8 cellular contexts compared by ENCODE assay signal in genomic region chr3:49093853-49094767, GRCh38. TPM values are rescaled to one million over a fixed set of nuclear protein-coding genes. Genes with fewer than 3 reads are reported as not detected.
DNase-seq lines count a peak whose midpoint lies in the region; TF ChIP-seq lines count a peak whose summit lies in the region.

A gene with protein sequence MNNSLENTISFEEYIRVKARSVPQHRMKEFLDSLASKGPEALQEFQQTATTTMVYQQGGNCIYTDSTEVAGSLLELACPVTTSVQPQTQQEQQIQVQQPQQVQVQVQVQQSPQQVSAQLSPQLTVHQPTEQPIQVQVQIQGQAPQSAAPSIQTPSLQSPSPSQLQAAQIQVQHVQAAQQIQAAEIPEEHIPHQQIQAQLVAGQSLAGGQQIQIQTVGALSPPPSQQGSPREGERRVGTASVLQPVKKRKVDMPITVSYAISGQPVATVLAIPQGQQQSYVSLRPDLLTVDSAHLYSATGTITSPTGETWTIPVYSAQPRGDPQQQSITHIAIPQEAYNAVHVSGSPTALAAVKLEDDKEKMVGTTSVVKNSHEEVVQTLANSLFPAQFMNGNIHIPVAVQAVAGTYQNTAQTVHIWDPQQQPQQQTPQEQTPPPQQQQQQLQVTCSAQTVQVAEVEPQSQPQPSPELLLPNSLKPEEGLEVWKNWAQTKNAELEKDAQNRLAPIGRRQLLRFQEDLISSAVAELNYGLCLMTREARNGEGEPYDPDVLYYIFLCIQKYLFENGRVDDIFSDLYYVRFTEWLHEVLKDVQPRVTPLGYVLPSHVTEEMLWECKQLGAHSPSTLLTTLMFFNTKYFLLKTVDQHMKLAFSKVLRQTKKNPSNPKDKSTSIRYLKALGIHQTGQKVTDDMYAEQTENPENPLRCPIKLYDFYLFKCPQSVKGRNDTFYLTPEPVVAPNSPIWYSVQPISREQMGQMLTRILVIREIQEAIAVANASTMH (minus strand): TSS chr3:49094071. CDS start chr3:49077017, 17,054 bp downstream.

- H3K27ac ChIP-seq in neural cell (ENCODE audit: low read length) (peak within 1 kb of the TSS; percentile 97), stomach (peak within 1 kb of the TSS; percentile 97 to 99 (median 98))

- peak within 1 kb of the TSS; percentile 83 for H3K4me2 ChIP-seq in neural cell (ENCODE audit: low read length)

- TF ChIP-seq EP300 in neural cell (conservative IDR thresholded peaks at IDR 0.05; ENCODE audit: poor library complexity, severe bottlenecking) (no peak), stomach (IDR thresholded peaks at IDR 0.05) (no peak)

- H3K79me2 ChIP-seq in neural cell (replicated peaks; ENCODE audit: insufficient read depth, low read length), result peaks cover 34% of the 10 kb centered on the region

- peak; percentile 58 for TF ChIP-seq RAD21 in neural cell (conservative IDR thresholded peaks at IDR 0.05)

- H3K4me1 ChIP-seq in HAP-1, result peaks cover 8% of the 10 kb centered on the region
- H3K4me1 ChIP-seq in stomach, result peaks cover 25 to 54% (median 49%) of the 10 kb centered on the region in 4 donors

- no peaks in the 10 kb centered on the region for H3K9me3 ChIP-seq in HAP-1
- no peaks in the 10 kb centered on the region for H3K9me3 ChIP-seq in MG63
- no peaks in the 10 kb centered on the region for H3K9me3 ChIP-seq in neural cell (ENCODE audit: low read length)
- no peaks in the 10 kb centered on the region for H3K9me3 ChIP-seq in stomach

- TF ChIP-seq POLR2A in stomach (IDR thresholded peaks at IDR 0.05), result peak in 2 of 4 donors; percentile 47 to 73

- no peaks in the 10 kb centered on the region for H3K27me3 ChIP-seq in HAP-1 (ENCODE audit: low read depth)
- H3K27me3 ChIP-seq in MG63, result no peaks in the 10 kb centered on the region
- no peaks in the 10 kb centered on the region for H3K27me3 ChIP-seq in neural cell (ENCODE audit: insufficient read depth, low read depth, low read length)
- H3K27me3 ChIP-seq in stomach, result no peaks in the 10 kb centered on the region

- H4K20me1 ChIP-seq in neural cell (ENCODE audit: insufficient read depth), result peaks cover 8% of the 10 kb centered on the region

- DNase-seq in GDM1 (lab: John Stamatoyannopoulos, UW) (peak; percentile 97), HAP-1 (ENCODE audit: low spot score in 2 of 2) (peak; percentile 95 to 98), MG63 (peak; percentile 95), SHP77 treated with DMSO at 0.1 percent for 48 hours (lab: John Stamatoyannopoulos, UW) (peak; percentile 97), fibroblast of the aortic adventitia (ENCODE audit: low read depth) (peak; percentile 98), stomach (peak; percentile 97)
- peak; percentile 97 for DNase-seq in activated effector memory CD4-positive, alpha-beta T cell treated with anti-CD3 and anti-CD28 coated beads, Interleukin-2, amount 50 U/mL, for 16 hours

- H3K36me3 ChIP-seq in HAP-1 (replicated peaks) (peaks cover 31% of the 10 kb centered on the region), MG63 (peaks cover 7% of the 10 kb centered on the region), neural cell (ENCODE audit: insufficient read depth, low read length) (no peaks in the 10 kb centered on the region), stomach (peaks cover 19 to 49% (median 36%) of the 10 kb centered on the region in 4 donors)

- peak within 1 kb of the TSS; percentile 65 for H2AFZ ChIP-seq in neural cell (ENCODE audit: low read depth, low read length)

- H3K9me2 ChIP-seq in neural cell (ENCODE audit: insufficient read depth, low read length), result no peaks in the 10 kb centered on the region

- TF ChIP-seq CTCF in fibroblast of the aortic adventitia (IDR thresholded peaks at IDR 0.05; ENCODE audit: insufficient read depth, low read length) (peak; percentile 77), neural cell (IDR thresholded peaks at IDR 0.05; ENCODE audit: poor library complexity, severe bottlenecking) (peak; percentile 67), stomach (IDR thresholded peaks at IDR 0.05) (peak in 5 of 7 experiments; percentile 14 to 58 (median 31))

- in situ Hi-C loops in HAP-1 (cut with MboI; ENCODE audit: low sequenced_read_pairs), result no loop called here

- WGBS in stomach, 5 donors, result 0 to 1% (median 1%) methylated on average over 17 to 65 of the region's 65 CpGs

- peak within 1 kb of the TSS; percentile 93 for H3K4me3 ChIP-seq in HAP-1
- H3K4me3 ChIP-seq in MG63, result peak within 1 kb of the TSS; percentile 81
- peak within 1 kb of the TSS; percentile 98 for H3K4me3 ChIP-seq in fibroblast of the aortic adventitia (ENCODE audit: low read depth, low read length)
- H3K4me3 ChIP-seq in neural cell (ENCODE audit: low read length), result peak within 1 kb of the TSS; percentile 86
- peak within 1 kb of the TSS; percentile 94 to 100 (median 98) for H3K4me3 ChIP-seq in stomach

- peak within 1 kb of the TSS; percentile 96 for H3K9ac ChIP-seq in neural cell (ENCODE audit: low read length)

- H3F3A ChIP-seq in neural cell (ENCODE audit: insufficient read depth, low read length, poor library complexity, severe bottlenecking), result peaks cover 5% of the 10 kb centered on the region

- intact Hi-C loops in stomach (cut with DNase I; ENCODE audit: low total_unique reads), result no loop called here

TF ChIP-seq in neural cell, 6 proteins besides CTCF, POLR2A, EP300 and RAD21:
- TF ChIP-seq SMC3 (conservative IDR thresholded peaks at IDR 0.05; ENCODE audit: poor library complexity) (peak; percentile 38), POLR2AphosphoS5 (IDR thresholded peaks at IDR 0.05) (peak; percentile 95), TAF1 (IDR thresholded peaks at IDR 0.05; ENCODE audit: low read depth) (peak; percentile 89), MXI1 (conservative IDR thresholded peaks at IDR 0.05; ENCODE audit: poor library complexity, severe bottlenecking) (peak; percentile 62), EZH2 (IDR thresholded peaks at IDR 0.05; ENCODE audit: borderline replicate concordance, insufficient read depth, low read length, poor library complexity, severe bottlenecking) (no peak)
- TF ChIP-seq, protein P1, sequence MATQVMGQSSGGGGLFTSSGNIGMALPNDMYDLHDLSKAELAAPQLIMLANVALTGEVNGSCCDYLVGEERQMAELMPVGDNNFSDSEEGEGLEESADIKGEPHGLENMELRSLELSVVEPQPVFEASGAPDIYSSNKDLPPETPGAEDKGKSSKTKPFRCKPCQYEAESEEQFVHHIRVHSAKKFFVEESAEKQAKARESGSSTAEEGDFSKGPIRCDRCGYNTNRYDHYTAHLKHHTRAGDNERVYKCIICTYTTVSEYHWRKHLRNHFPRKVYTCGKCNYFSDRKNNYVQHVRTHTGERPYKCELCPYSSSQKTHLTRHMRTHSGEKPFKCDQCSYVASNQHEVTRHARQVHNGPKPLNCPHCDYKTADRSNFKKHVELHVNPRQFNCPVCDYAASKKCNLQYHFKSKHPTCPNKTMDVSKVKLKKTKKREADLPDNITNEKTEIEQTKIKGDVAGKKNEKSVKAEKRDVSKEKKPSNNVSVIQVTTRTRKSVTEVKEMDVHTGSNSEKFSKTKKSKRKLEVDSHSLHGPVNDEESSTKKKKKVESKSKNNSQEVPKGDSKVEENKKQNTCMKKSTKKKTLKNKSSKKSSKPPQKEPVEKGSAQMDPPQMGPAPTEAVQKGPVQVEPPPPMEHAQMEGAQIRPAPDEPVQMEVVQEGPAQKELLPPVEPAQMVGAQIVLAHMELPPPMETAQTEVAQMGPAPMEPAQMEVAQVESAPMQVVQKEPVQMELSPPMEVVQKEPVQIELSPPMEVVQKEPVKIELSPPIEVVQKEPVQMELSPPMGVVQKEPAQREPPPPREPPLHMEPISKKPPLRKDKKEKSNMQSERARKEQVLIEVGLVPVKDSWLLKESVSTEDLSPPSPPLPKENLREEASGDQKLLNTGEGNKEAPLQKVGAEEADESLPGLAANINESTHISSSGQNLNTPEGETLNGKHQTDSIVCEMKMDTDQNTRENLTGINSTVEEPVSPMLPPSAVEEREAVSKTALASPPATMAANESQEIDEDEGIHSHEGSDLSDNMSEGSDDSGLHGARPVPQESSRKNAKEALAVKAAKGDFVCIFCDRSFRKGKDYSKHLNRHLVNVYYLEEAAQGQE (IDR thresholded peaks at IDR 0.05; ENCODE audit: borderline replicate concordance), result peak; percentile 94

RNA-seq across cellular contexts. Expression of the gene that starts here (rescaled TPM):
- total RNA-seq in MG63 (2014; rRNA removed; shearing (Covaris generic); ENCODE audit: low replicate concordance), result 69.4 and 77.3 TPM in 2 replicates
- 33.8 and 75.3 TPM in 2 replicates for total RNA-seq in fibroblast of the aortic adventitia (ENCODE audit: low replicate concordance)
- 87.5 and 122 TPM in 2 replicates for polyA plus RNA-seq in neural cell
- 197 and 304 TPM in 2 replicates for polyA minus RNA-seq in neural cell
- 100 to 1,000 TPM in 1 of 5 donors, 10 to 100 TPM in 4; 27.2 to 105 (median 63.4) TPM for total RNA-seq in stomach
- 10 to 100 TPM; 16.1 to 29.7 (median 19.4) TPM for polyA plus RNA-seq in stomach

Comparison
In these comparisons a context has a peak if more than half of its experiments do, and no peak if none do; other contexts are left out.
1. Peak in every context shown above with its lines: DNase-seq, H3K4me3 ChIP-seq and H3K27ac ChIP-seq.